In the genomic region with DNA sequence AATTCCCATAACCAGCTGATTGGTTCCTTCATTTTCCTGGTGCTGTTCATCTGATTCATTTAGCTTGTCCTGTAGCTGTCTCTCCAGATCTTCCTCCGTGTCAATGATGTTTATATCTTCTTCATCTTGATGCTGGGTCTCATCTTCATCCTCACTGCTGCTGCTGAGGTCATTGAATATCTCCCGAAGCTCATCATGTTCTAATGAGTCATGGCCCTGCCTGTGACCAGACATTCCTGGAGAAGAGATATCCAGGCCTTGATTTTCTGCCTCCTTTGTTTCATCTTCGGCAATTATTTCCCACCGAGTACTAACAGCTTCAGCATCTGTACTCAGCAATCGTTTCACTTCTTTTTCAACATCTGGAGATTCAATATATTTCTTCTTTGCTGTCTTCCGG, we compare ENCODE assay signal across 1 cellular context.
TF ChIP-seq lines count a peak whose summit lies in the region.

No MANE protein-coding gene starts in this region.

TF ChIP-seq in liver, 16 proteins besides CTCF, POLR2A, EP300 and RAD21 (continued from another document):
- TF ChIP-seq, protein P1, sequence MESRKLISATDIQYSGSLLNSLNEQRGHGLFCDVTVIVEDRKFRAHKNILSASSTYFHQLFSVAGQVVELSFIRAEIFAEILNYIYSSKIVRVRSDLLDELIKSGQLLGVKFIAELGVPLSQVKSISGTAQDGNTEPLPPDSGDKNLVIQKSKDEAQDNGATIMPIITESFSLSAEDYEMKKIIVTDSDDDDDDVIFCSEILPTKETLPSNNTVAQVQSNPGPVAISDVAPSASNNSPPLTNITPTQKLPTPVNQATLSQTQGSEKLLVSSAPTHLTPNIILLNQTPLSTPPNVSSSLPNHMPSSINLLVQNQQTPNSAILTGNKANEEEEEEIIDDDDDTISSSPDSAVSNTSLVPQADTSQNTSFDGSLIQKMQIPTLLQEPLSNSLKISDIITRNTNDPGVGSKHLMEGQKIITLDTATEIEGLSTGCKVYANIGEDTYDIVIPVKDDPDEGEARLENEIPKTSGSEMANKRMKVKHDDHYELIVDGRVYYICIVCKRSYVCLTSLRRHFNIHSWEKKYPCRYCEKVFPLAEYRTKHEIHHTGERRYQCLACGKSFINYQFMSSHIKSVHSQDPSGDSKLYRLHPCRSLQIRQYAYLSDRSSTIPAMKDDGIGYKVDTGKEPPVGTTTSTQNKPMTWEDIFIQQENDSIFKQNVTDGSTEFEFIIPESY (IDR thresholded peaks at IDR 0.05) = no peak
- TF ChIP-seq, protein P2, sequence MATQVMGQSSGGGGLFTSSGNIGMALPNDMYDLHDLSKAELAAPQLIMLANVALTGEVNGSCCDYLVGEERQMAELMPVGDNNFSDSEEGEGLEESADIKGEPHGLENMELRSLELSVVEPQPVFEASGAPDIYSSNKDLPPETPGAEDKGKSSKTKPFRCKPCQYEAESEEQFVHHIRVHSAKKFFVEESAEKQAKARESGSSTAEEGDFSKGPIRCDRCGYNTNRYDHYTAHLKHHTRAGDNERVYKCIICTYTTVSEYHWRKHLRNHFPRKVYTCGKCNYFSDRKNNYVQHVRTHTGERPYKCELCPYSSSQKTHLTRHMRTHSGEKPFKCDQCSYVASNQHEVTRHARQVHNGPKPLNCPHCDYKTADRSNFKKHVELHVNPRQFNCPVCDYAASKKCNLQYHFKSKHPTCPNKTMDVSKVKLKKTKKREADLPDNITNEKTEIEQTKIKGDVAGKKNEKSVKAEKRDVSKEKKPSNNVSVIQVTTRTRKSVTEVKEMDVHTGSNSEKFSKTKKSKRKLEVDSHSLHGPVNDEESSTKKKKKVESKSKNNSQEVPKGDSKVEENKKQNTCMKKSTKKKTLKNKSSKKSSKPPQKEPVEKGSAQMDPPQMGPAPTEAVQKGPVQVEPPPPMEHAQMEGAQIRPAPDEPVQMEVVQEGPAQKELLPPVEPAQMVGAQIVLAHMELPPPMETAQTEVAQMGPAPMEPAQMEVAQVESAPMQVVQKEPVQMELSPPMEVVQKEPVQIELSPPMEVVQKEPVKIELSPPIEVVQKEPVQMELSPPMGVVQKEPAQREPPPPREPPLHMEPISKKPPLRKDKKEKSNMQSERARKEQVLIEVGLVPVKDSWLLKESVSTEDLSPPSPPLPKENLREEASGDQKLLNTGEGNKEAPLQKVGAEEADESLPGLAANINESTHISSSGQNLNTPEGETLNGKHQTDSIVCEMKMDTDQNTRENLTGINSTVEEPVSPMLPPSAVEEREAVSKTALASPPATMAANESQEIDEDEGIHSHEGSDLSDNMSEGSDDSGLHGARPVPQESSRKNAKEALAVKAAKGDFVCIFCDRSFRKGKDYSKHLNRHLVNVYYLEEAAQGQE (IDR thresholded peaks at IDR 0.05) = no peak
- TF ChIP-seq, protein P3, sequence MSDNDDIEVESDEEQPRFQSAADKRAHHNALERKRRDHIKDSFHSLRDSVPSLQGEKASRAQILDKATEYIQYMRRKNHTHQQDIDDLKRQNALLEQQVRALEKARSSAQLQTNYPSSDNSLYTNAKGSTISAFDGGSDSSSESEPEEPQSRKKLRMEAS (IDR thresholded peaks at IDR 0.05) = no peak
